17 cellular contexts compared by ENCODE assay signal in genomic region chr16:74305286-74305685, GRCh38. TPM values are rescaled to one million over a fixed set of nuclear protein-coding genes. Genes with fewer than 3 reads are reported as not detected.
DNase-seq lines count a peak whose midpoint lies in the region; ATAC-seq and TF ChIP-seq lines count a peak whose summit lies in the region.
"Had no signal": no experiment of that assay in that cellular context is flagged by ENCODE, and none has a peak within 500 bp of the region (broad histone marks: within the 10 kb centered on the region; RNA-seq: fewer than 3 reads in every experiment).

No MANE protein-coding gene starts in this region.

- ATAC-seq in activated naive CD4-positive, alpha-beta T cell treated with anti-CD3 and anti-CD28 coated beads, Interleukin-2, amount 50 U/mL, for 72 hours = no peak
- ATAC-seq in HCT116 (no peak), T-cell (replicated peaks in 1 of 4) (no peak), sciatic nerve (no peak)

- TSS peak; percentile 1 for BruUV-seq in HCT116 (replicated peaks; lab: Mats Ljungman, UMichigan)

- H3K9ac ChIP-seq in HCT116 (ENCODE audit: low read length) = no peak overlapping the region

- H3K36me3 Mint-ChIP-seq in activated naive CD4-positive, alpha-beta T cell treated with anti-CD3 and anti-CD28 coated beads, Interleukin-2, amount 50 U/mL, for 72 hours = peaks cover 5 to 25% of the 10 kb centered on the region in 2 donors
- peaks cover 20% of the 10 kb centered on the region for H3K36me3 Mint-ChIP-seq in activated naive CD8-positive, alpha-beta T cell treated with anti-CD3 and anti-CD28 coated beads for 36 hours
- H3K36me3 Mint-ChIP-seq in nephron progenitor cell (ENCODE audit: low read depth) = peaks cover 55% of the 10 kb centered on the region
- H3K36me3 Mint-ChIP-seq in T-cell = peaks cover 53% of the 10 kb centered on the region

- H3K27me3 Mint-ChIP-seq in activated naive CD8-positive, alpha-beta T cell treated with anti-CD3 and anti-CD28 coated beads for 36 hours = no peaks in the 10 kb centered on the region
- H3K27me3 Mint-ChIP-seq in nephron progenitor cell (ENCODE audit: low read depth, poor library complexity) = peaks cover 6% of the 10 kb centered on the region
- H3K27me3 Mint-ChIP-seq in T-cell = no peaks in the 10 kb centered on the region

- H2AFZ ChIP-seq in HCT116 (ENCODE audit: low read depth, low read length, poor library complexity, severe bottlenecking) = no peak overlapping the region

- no peak for TF ChIP-seq POLR2A in HCT116 (IDR thresholded peaks at IDR 0.05; ENCODE audit: borderline replicate concordance, extremely low read depth, insufficient read depth, insufficient read length)

- H3K27me3 ChIP-seq in HCT116 (ENCODE audit: insufficient read depth, low read length) = no peaks in the 10 kb centered on the region

- intact Hi-C loops in HCT116 (cut with micrococcal nuclease) = loop anchor here (10.0 kb wide), 1 partner anchor 350 kb away; no protein-coding TSS in a partner anchor
- intact Hi-C loops in sciatic nerve (cut with DNase I) = no loop called here

- TF ChIP-seq CTCF in HCT116 (IDR thresholded peaks at IDR 0.05 in 2 of 3, conservative IDR thresholded peaks at IDR 0.05 in 1 of 3; ENCODE audit: borderline replicate concordance in 1 of 3, insufficient read depth in 1 of 3, low read depth in 2 of 3, low read length in 2 of 3) (no peak), nephron progenitor cell (IDR thresholded peaks at IDR 0.05) (no peak)

- H3K79me2 ChIP-seq in HCT116 (ENCODE audit: insufficient read depth, low read length) = peaks cover 27% of the 10 kb centered on the region

- H3K9me3 Mint-ChIP-seq in activated naive CD4-positive, alpha-beta T cell treated with anti-CD3 and anti-CD28 coated beads, Interleukin-2, amount 50 U/mL, for 72 hours = no peaks in the 10 kb centered on the region
- H3K9me3 Mint-ChIP-seq in activated naive CD8-positive, alpha-beta T cell treated with anti-CD3 and anti-CD28 coated beads for 36 hours = no peaks in the 10 kb centered on the region
- no peaks in the 10 kb centered on the region for H3K9me3 Mint-ChIP-seq in nephron progenitor cell
- no peaks in the 10 kb centered on the region for H3K9me3 Mint-ChIP-seq in T-cell
- H3K9me3 Mint-ChIP-seq: CD14-positive monocyte had no signal

- H3K4me3 Mint-ChIP-seq in activated naive CD8-positive, alpha-beta T cell treated with anti-CD3 and anti-CD28 coated beads for 36 hours = no peak overlapping the region
- H3K4me3 Mint-ChIP-seq in nephron progenitor cell (no peak overlapping the region), T-cell (no peak overlapping the region)
- H3K4me3 Mint-ChIP-seq: CD14-positive monocyte had no signal

- no peak overlapping the region for H3K27ac ChIP-seq in HCT116 (ENCODE audit: low read depth, low read length)

- RAD21 ChIA-PET in HCT116 (lab: Charles Lee; ENCODE audit: low non-redundant PET in 1 of 2, low total read pairs in 2 of 2, uncharacterized antibody in 2 of 2, unreplicated experiment in 2 of 2) = no interaction called here

- no peaks in the 10 kb centered on the region for H3K4me1 ChIP-seq in HCT116 (ENCODE audit: control insufficient read depth in 1 of 2, insufficient read depth in 2 of 2, low read length in 2 of 2)

- DNase-seq in activated naive CD4-positive, alpha-beta T cell treated with anti-CD3 and anti-CD28 coated beads, Interleukin-2, amount 50 U/mL, for 72 hours (ENCODE audit: low spot score in 2 of 2) = no peak
- no peak for DNase-seq in activated naive CD4-positive, alpha-beta T cell treated with Interleukin-2 at 50 U/mL for 16 hours
- DNase-seq in HCT116 (ENCODE audit: low read depth, low spot score) (no peak), nephron progenitor cell (no peak), T-cell (no peak), medulla oblongata (ENCODE audit: extremely low spot score) (no peak), sciatic nerve (ENCODE audit: low spot score) (no peak)
- no peak for DNase-seq in activated naive CD8-positive, alpha-beta T cell treated with anti-CD3 and anti-CD28 coated beads for 36 hours
- DNase-seq: DMS153, EL, GOT3, MM.1S, NCI-H1105, NCI-H345, NCI-H526, RPMI8226 had no signal

- H3K9me3 ChIP-seq in HCT116 (ENCODE audit: control insufficient read depth in 1 of 2, insufficient read depth in 1 of 2, low read depth in 1 of 2, low read length in 2 of 2) = no peaks in the 10 kb centered on the region

- H3K4me2 ChIP-seq in HCT116 (ENCODE audit: low read length) = no peak overlapping the region

- no peaks in the 10 kb centered on the region for H3K9me2 ChIP-seq in HCT116 (ENCODE audit: insufficient read depth)

- no peaks in the 10 kb centered on the region for H4K20me1 ChIP-seq in HCT116 (ENCODE audit: insufficient read depth)

- CTCF ChIA-PET in HCT116 (lab: Charles Lee) (no interaction called here), T-cell (lab: Charles Lee) (interaction anchor here (0.7 to 1.4 kb wide), 3 partner anchors 8 to 26 kb away, joined by 3 to 5 read pairs (median 4); no protein-coding TSS in a partner anchor)

- H3K36me3 ChIP-seq in HCT116 (ENCODE audit: control insufficient read depth in 1 of 2, insufficient read depth in 2 of 2, low read length in 2 of 2) = peaks cover 60 to 61% of the 10 kb centered on the region in 2 experiments

- no peak for TF ChIP-seq RAD21 in HCT116 (IDR thresholded peaks at IDR 0.05; ENCODE audit: low read depth)

- no peak overlapping the region for H3K4me3 ChIP-seq in HCT116 (replicated peaks in 1 of 2; ENCODE audit: low read depth in 1 of 2, low read length in 2 of 2)

- peaks cover 3% of the 10 kb centered on the region for H3K4me1 Mint-ChIP-seq in activated naive CD8-positive, alpha-beta T cell treated with anti-CD3 and anti-CD28 coated beads for 36 hours
- H3K4me1 Mint-ChIP-seq in nephron progenitor cell = no peaks in the 10 kb centered on the region
- peaks cover 0 to 2% (median 0%) of the 10 kb centered on the region in 3 donors for H3K4me1 Mint-ChIP-seq in T-cell
- H3K4me1 Mint-ChIP-seq: CD14-positive monocyte had no signal

- H3K27ac Mint-ChIP-seq in activated naive CD4-positive, alpha-beta T cell treated with anti-CD3 and anti-CD28 coated beads, Interleukin-2, amount 50 U/mL, for 72 hours = peak overlapping the region; percentile 11 to 56
- H3K27ac Mint-ChIP-seq in activated naive CD8-positive, alpha-beta T cell treated with anti-CD3 and anti-CD28 coated beads for 36 hours = peak overlapping the region; percentile 1
- H3K27ac Mint-ChIP-seq in nephron progenitor cell (peak overlapping the region; percentile 96), T-cell (no peak overlapping the region)

- POLR2A ChIA-PET in HCT116 (lab: Charles Lee) = no interaction called here
- POLR2A ChIA-PET in T-cell (lab: Charles Lee) = interaction anchor here in 1 of 2 donors (1.2 kb wide), 1 partner anchor 8 kb away, joined by 4 read pairs; no protein-coding TSS in a partner anchor

TF ChIP-seq in HCT116, 20 proteins besides CTCF, POLR2A, EP300 and RAD21:
- no peak for TF ChIP-seq EZH2phosphoT487 (IDR thresholded peaks at IDR 0.05; ENCODE audit: borderline replicate concordance)

RNA-seq across cellular contexts. Expression of gene PSMD7, which starts 8.7 kb away (rescaled TPM):
- 100 to 1,000 TPM; 102 to 144 TPM for total RNA-seq in activated naive CD4-positive, alpha-beta T cell treated with anti-CD3 and anti-CD28 coated beads, Interleukin-2, amount 50 U/mL, for 72 hours
- total RNA-seq in HCT116 (2021; ENCODE audit: unreplicated experiment) (109 TPM), T-cell (10 to 100 TPM; 57.8 to 79.9 (median 71.2) TPM), sciatic nerve (64.9 TPM)
- 125 and 135 TPM in 2 replicates for polyA plus RNA-seq in HCT116 (2012)
- 100 to 1,000 TPM; 135 to 145 TPM for total RNA-seq in activated naive CD8-positive, alpha-beta T cell treated with anti-CD3 and anti-CD28 coated beads for 36 hours

Comparison
In these comparisons a context has a peak if more than half of its experiments do, and no peak if none do; other contexts are left out.
1. H3K27ac Mint-ChIP-seq: peak in activated naive CD4-positive, alpha-beta T cell treated with anti-CD3 and anti-CD28 coated beads, Interleukin-2, amount 50 U/mL, for 72 hours (2 of 2), activated naive CD8-positive, alpha-beta T cell treated with anti-CD3 and anti-CD28 coated beads for 36 hours (single experiment) and nephron progenitor cell (single experiment); none in T-cell (0 of 2).